8 cellular contexts compared by ENCODE assay signal in the genomic region with DNA sequence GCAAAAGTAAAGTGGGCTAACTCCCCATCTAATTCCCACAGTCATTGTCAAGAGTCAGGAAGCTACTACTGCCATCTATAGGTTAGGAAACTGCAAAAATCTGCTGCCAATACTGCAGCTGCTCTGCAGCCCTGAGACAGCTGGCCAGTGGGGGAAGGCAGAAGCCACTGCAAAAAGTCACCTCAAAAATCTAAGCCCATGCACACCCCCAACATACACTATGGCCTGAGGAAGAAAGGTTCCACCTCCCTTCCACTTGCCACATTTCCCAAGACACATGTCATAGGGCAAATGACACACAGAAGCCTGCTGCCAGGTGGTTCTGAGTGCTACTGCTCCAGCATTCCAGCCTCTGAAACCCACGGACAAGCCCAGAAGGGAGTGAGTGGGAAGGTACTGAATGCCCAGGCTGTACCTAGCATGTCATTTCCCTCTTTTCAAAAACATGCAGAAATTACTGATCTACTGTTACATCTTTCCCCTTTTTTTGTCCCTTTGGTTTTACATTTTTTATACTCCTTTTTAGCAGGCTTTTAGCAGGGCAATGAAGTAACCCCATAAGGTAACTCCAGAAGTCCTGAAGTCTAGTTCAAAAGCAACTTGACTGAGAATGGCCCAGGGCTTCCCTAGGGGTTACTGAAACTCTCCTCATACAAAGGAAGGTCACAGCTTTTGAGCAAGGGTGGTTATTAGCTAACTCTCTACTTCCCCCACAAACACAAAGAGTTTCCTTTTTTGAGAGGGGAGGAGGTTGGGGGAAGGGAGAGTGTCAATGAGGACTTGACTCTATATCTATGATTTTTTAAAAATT. TPM values are rescaled to one million over a fixed set of nuclear protein-coding genes. Genes with fewer than 3 reads are reported as not detected.
DNase-seq lines count a peak whose midpoint lies in the region; ATAC-seq, FAIRE-seq and TF ChIP-seq lines count a peak whose summit lies in the region.

No MANE protein-coding gene starts in this region.

- H3K4me2 ChIP-seq in MM.1S (ENCODE audit: low read depth, low read length) (no peak overlapping the region), astrocyte (ENCODE audit: low read length) (no peak overlapping the region)

- H3K36me3 Mint-ChIP-seq in astrocyte (ENCODE audit: low read depth, unreplicated experiment) = peaks cover 14% of the 10 kb centered on the region

- peaks cover 22% of the 10 kb centered on the region for H3K4me1 Mint-ChIP-seq in astrocyte (ENCODE audit: low read depth, unreplicated experiment)

- H3K9ac ChIP-seq in MM.1S (ENCODE audit: low read length) (no peak overlapping the region), astrocyte (ENCODE audit: low read length) (no peak overlapping the region)

- peak overlapping the region; percentile 31 for H3K27ac Mint-ChIP-seq in astrocyte (ENCODE audit: unreplicated experiment)

- H3K4me3 Mint-ChIP-seq in astrocyte (ENCODE audit: unreplicated experiment) = peak overlapping the region; percentile 48

- peaks cover 14% of the 10 kb centered on the region for H3K4me1 ChIP-seq in A673 (ENCODE audit: insufficient read depth, low read length, poor library complexity, severe bottlenecking)
- H3K4me1 ChIP-seq in MM.1S (ENCODE audit: low read length) = no peaks in the 10 kb centered on the region
- peaks cover 15% of the 10 kb centered on the region for H3K4me1 ChIP-seq in astrocyte (ENCODE audit: insufficient read depth, low read length)

- H3K36me3 ChIP-seq in A673 (ENCODE audit: insufficient read depth, low read length, poor library complexity, severe bottlenecking) = peaks cover 9% of the 10 kb centered on the region
- H3K36me3 ChIP-seq in MM.1S (replicated peaks; ENCODE audit: insufficient read depth, low read length) = no peaks in the 10 kb centered on the region
- H3K36me3 ChIP-seq in astrocyte (ENCODE audit: insufficient read depth, low read length) = peaks cover 2% of the 10 kb centered on the region

- intact Hi-C loops in A673 (cut with micrococcal nuclease; ENCODE audit: unreplicated experiment) = no loop called here

- DNase-seq in A673 (ENCODE audit: low spot score) (peak; percentile 67), GM18507 (ENCODE audit: extremely low spot score, insufficient read length, low read depth) (peak; percentile 50), MM.1S (peak; percentile 28), astrocyte (ENCODE audit: low read depth) (no peak), kidney glomerular epithelial cell (lab: John Stamatoyannopoulos, UW) (peak; percentile 25)
- no peak for DNase-seq in stimulated activated CD4-positive, alpha-beta T cell treated with anti-CD3 and anti-CD28 coated beads, Interleukin-4, amount 100 ng/mL, for 4 hours
- no peak for DNase-seq in activated CD4-positive, alpha-beta T cell treated with anti-CD3 and anti-CD28 coated beads for 48 hours

- peak; percentile 69 for TF ChIP-seq CTCF in A673 (conservative IDR thresholded peaks at IDR 0.05; ENCODE audit: low read depth, low read length)
- TF ChIP-seq CTCF in MM.1S (IDR thresholded peaks at IDR 0.05; ENCODE audit: low read length) = peak; percentile 29
- peak; percentile 43 for TF ChIP-seq CTCF in astrocyte (IDR thresholded peaks at IDR 0.05; ENCODE audit: insufficient read depth, low read depth, low read length)

- H3K9me2 ChIP-seq in MM.1S (replicated peaks; ENCODE audit: insufficient read depth, low read length) = no peaks in the 10 kb centered on the region

- CTCF ChIA-PET in A673 (lab: Charles Lee) = interaction anchor here (0.6 to 1.0 kb wide), 3 partner anchors 9 to 176 kb away, joined by 3 read pairs; no protein-coding TSS in a partner anchor

- H3K9me3 ChIP-seq in A673 (ENCODE audit: low read depth, low read length, poor library complexity, severe bottlenecking) (no peaks in the 10 kb centered on the region), MM.1S (replicated peaks; ENCODE audit: insufficient read depth, low read length) (no peaks in the 10 kb centered on the region), astrocyte (ENCODE audit: insufficient read depth, low read depth, low read length) (no peaks in the 10 kb centered on the region)

- H3K27me3 ChIP-seq in A673 (replicated peaks; ENCODE audit: insufficient read depth, low read depth, low read length, poor library complexity) = no peaks in the 10 kb centered on the region
- H3K27me3 ChIP-seq in MM.1S (replicated peaks; ENCODE audit: insufficient read depth, low read length) = no peaks in the 10 kb centered on the region
- H3K27me3 ChIP-seq in astrocyte (ENCODE audit: insufficient read depth, low read length) = no peaks in the 10 kb centered on the region

- H3K4me3 ChIP-seq in A673 (ENCODE audit: low read depth, low read length, poor library complexity, severe bottlenecking) (no peak overlapping the region), MM.1S (ENCODE audit: low read length) (no peak overlapping the region), astrocyte (ENCODE audit: insufficient read depth, low read depth, low read length) (no peak overlapping the region)

- no peaks in the 10 kb centered on the region for H3K79me2 ChIP-seq in MM.1S (ENCODE audit: low read length)
- peaks cover 3% of the 10 kb centered on the region for H3K79me2 ChIP-seq in astrocyte (ENCODE audit: insufficient read depth, low read length)

- H3K27ac ChIP-seq in A673 (ENCODE audit: low read depth, low read length, poor library complexity, severe bottlenecking) = peak overlapping the region; percentile 42
- no peak overlapping the region for H3K27ac ChIP-seq in MM.1S (ENCODE audit: low read length)
- no peak overlapping the region for H3K27ac ChIP-seq in astrocyte (ENCODE audit: low read depth, low read length)

- no peaks in the 10 kb centered on the region for H3K9me3 Mint-ChIP-seq in astrocyte (ENCODE audit: unreplicated experiment)

- no TSS peak for BruUV-seq in A673 (replicated peaks; lab: Mats Ljungman, UMichigan)

- POLR2A ChIA-PET in A673 (lab: Charles Lee; ENCODE audit: low non-redundant PET) = interaction anchor here (0.5 kb wide), 1 partner anchor 1596 kb away, joined by 4 read pairs; no protein-coding TSS in a partner anchor

- ATAC-seq in HG03565 (IDR thresholded peaks at IDR 0.05; ENCODE audit: unreplicated experiment) = no peak

- FAIRE-seq in GM18507 (lab: Jason Lieb, UNC) (peak; percentile 92), astrocyte (lab: Jason Lieb, UNC) (no peak)

- no peak overlapping the region for H2AFZ ChIP-seq in MM.1S (ENCODE audit: low read length)
- no peak overlapping the region for H2AFZ ChIP-seq in astrocyte (ENCODE audit: low read depth, low read length)

- H4K20me1 ChIP-seq in MM.1S (ENCODE audit: insufficient read depth, low read length) = no peaks in the 10 kb centered on the region
- H4K20me1 ChIP-seq in astrocyte (ENCODE audit: insufficient read depth, low read length) = peaks cover 67% of the 10 kb centered on the region

- no peaks in the 10 kb centered on the region for H3K27me3 Mint-ChIP-seq in astrocyte (ENCODE audit: low read depth, unreplicated experiment)

- no peaks in the 10 kb centered on the region for H3F3A ChIP-seq in MM.1S (ENCODE audit: insufficient read depth, low read length)

RNA-seq across cellular contexts. Expression of gene DGCR2, which starts 36.8 kb away (rescaled TPM):
- total RNA-seq in A673 (2021) = 41.1 and 47.3 TPM in 2 replicates
- total RNA-seq in astrocyte = 48.4 and 49.4 TPM in 2 replicates

RNA-seq across cellular contexts. Expression of gene TSSK2, which starts 45.7 kb away (rescaled TPM):
- total RNA-seq in A673 (2021) (not detected in 2 replicates), astrocyte (not detected in 2 replicates)

RNA-seq across cellular contexts. Expression of gene ESS2, which starts 59.0 kb away (rescaled TPM):
- total RNA-seq in A673 (2021) (21.1 and 21.4 TPM in 2 replicates), astrocyte (16.0 and 16.1 TPM in 2 replicates)

Comparison
In these comparisons a context has a peak if more than half of its experiments do, and no peak if none do; other contexts are left out.
1. DNase-seq: peak in A673 (single experiment), GM18507 (single experiment), MM.1S (single experiment) and kidney glomerular epithelial cell (single experiment); none in astrocyte (single experiment), stimulated activated CD4-positive, alpha-beta T cell treated with anti-CD3 and anti-CD28 coated beads, Interleukin-4, amount 100 ng/mL, for 4 hours (0 of 2) and activated CD4-positive, alpha-beta T cell treated with anti-CD3 and anti-CD28 coated beads for 48 hours (single experiment).
2. Peak in every context shown above with its lines, with median percentiles within 50 percentile points of each other: CTCF ChIP-seq.